ENCODE assay signal across 16 cellular contexts in the genomic region with DNA sequence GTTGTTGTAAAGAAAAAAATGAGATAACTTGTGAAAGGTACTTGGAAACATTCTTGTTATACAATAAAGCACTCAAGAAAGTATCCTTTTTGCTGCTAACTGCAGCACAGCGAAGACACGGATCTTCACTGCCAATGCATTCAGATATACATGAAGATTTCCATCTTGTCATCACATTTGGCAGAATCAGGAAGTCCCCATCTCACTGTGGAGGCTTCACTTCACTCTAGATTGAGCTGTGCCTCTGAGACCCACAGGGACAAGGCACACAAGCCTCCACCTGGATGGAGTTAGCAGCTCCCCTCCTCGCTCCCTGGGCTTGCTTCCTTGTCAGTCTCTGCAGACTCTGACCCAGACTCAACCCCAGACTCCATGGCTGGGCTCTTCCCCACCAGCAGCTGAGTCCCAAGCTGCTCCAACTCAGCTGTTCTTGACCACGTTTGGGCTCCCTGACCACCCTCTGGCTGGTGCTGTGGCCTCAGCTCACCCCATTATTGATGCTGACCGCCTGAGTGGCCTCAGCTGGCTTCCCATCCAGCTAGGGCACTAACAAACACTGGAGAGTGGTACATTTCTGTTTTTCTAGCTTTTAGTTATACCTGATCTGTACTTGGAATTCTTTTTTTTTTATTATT.
"Had no signal": no experiment of that assay in that cellular context is flagged by ENCODE, and none has a peak within 500 bp of the region (broad histone marks: within the 10 kb centered on the region; RNA-seq: fewer than 3 reads in every experiment).

No MANE protein-coding gene starts in this region.

- H3K27ac ChIP-seq: hepatocyte, neutrophil, testis, upper lobe of right lung had no signal

- DNase-seq: activated CD4-positive, alpha-beta T cell treated with anti-CD3 and anti-CD28 coated beads, Interleukin-2, amount 50 U/mL, for 48 hours; activated CD4-positive, CD25-positive, alpha-beta regulatory T cell treated with anti-CD3 and anti-CD28 coated beads, Interleukin-2, amount 50 U/mL, for 72 hours; activated effector memory CD4-positive, alpha-beta T cell treated with anti-CD3 and anti-CD28 coated beads, Interleukin-2, amount 50 U/mL, for 16 hours; activated T-cell treated with anti-CD3 and anti-CD28 coated beads, Interleukin-2, amount 50 U/mL, for 48 hours; amniotic stem cell; naive thymus-derived CD8-positive, alpha-beta T cell; stimulated activated naive CD8-positive, alpha-beta T cell treated with anti-CD3 and anti-CD28 coated beads, Interleukin-15, amount 100 ng/mL, for 72 hours; SW 1271; testis; upper lobe of right lung had no signal

- FAIRE-seq: colon, keratinocyte had no signal

- H2AFZ ChIP-seq: hepatocyte had no signal

- H3K36me3 ChIP-seq: neutrophil, upper lobe of right lung had no signal

- H3K79me2 ChIP-seq: hepatocyte had no signal

- H3K9me3 ChIP-seq: neutrophil, testis, upper lobe of right lung had no signal

- H3K4me2 ChIP-seq: hepatocyte, smooth muscle cell had no signal

- H3K27me3 ChIP-seq: hepatocyte, neutrophil, testis, upper lobe of right lung had no signal

- H3K4me3 ChIP-seq: hepatocyte, smooth muscle cell, testis, upper lobe of right lung had no signal

- ATAC-seq: esophagus mucosa; naive thymus-derived CD8-positive, alpha-beta T cell; stimulated activated naive CD8-positive, alpha-beta T cell treated with anti-CD3 and anti-CD28 coated beads, Interleukin-15, amount 100 ng/mL, for 72 hours; upper lobe of right lung had no signal
